In genomic region chr20:59214619-59215547, GRCh38 we compare ENCODE assay signal across 22 cellular contexts. TPM values are rescaled to one million over a fixed set of nuclear protein-coding genes. Genes with fewer than 3 reads are reported as not detected.
"Had no signal": no experiment of that assay in that cellular context is flagged by ENCODE, and none has a peak within 500 bp of the region (broad histone marks: within the 10 kb centered on the region; RNA-seq: fewer than 3 reads in every experiment).

No MANE protein-coding gene starts in this region.

- ATAC-seq: activated CD4-positive, CD25-positive, alpha-beta regulatory T cell treated with anti-CD3 and anti-CD28 coated beads, Interleukin-2, amount 50 U/mL, for 24 hours; activated naive CD4-positive, alpha-beta T cell treated with anti-CD3 and anti-CD28 coated beads, Interleukin-2, amount 50 U/mL, for 72 hours; gastrocnemius medialis; stimulated activated naive B cell treated with anti-CD40 and anti-IgM and Interleukin-4, amounts not matched to agents 10 μg/mL and 1 μg/mL and 100 μg/mL, for 72 hours had no signal

- H3K27ac Mint-ChIP-seq: activated naive CD4-positive, alpha-beta T cell treated with anti-CD3 and anti-CD28 coated beads, Interleukin-2, amount 50 U/mL, for 72 hours; memory B cell; stimulated activated naive B cell treated with anti-CD40 and anti-IgM and Interleukin-4, amounts not matched to agents 10 μg/mL and 1 μg/mL and 100 μg/mL, for 72 hours; T-helper 1 cell treated with Interleukin-12 subunit alpha and Interleukin-12 subunit beta and Interleukin-4 antibody, amounts not matched to agents 30 μg/mL and 1 μg/mL, for 36 hours had no signal

- DNase-seq: activated T-cell treated with anti-CD3 and anti-CD28 coated beads, Interleukin-2, amount 50 U/mL, for 1 hour; central memory CD4-positive, alpha-beta T cell; dermis blood vessel endothelial cell; effector memory CD4-positive, alpha-beta T cell; esophagus squamous epithelium; gastrocnemius medialis; hippocampal formation; occipital lobe; sigmoid colon; stimulated activated CD4-positive, alpha-beta T cell treated with anti-CD3 and anti-CD28 coated beads, Interleukin-15, amount 100 ng/mL, for 24 hours; stimulated activated naive B cell treated with anti-CD40 and anti-IgM and Interleukin-4, amounts not matched to agents 10 μg/mL and 1 μg/mL and 100 μg/mL, for 72 hours; testis had no signal

- H3K4me1 ChIP-seq: adrenal gland, ascending aorta, esophagus squamous epithelium, gastrocnemius medialis, sigmoid colon, testis had no signal

- H3K36me3 Mint-ChIP-seq: activated naive CD4-positive, alpha-beta T cell treated with anti-CD3 and anti-CD28 coated beads, Interleukin-2, amount 50 U/mL, for 72 hours had no signal

- H3K36me3 ChIP-seq: adrenal gland, ascending aorta, esophagus squamous epithelium, gastrocnemius medialis, sigmoid colon had no signal

- H3K9me3 ChIP-seq: adrenal gland, ascending aorta, esophagus squamous epithelium, gastrocnemius medialis, sigmoid colon, testis had no signal

- H3K4me1 Mint-ChIP-seq: memory B cell; stimulated activated naive B cell treated with anti-CD40 and anti-IgM and Interleukin-4, amounts not matched to agents 10 μg/mL and 1 μg/mL and 100 μg/mL, for 72 hours had no signal

- H3K27me3 Mint-ChIP-seq: memory B cell; stimulated activated naive B cell treated with anti-CD40 and anti-IgM and Interleukin-4, amounts not matched to agents 10 μg/mL and 1 μg/mL and 100 μg/mL, for 72 hours had no signal

- H3K27ac ChIP-seq: ascending aorta, esophagus squamous epithelium, gastrocnemius medialis, sigmoid colon, testis had no signal

- H3K27me3 ChIP-seq: adrenal gland, ascending aorta, esophagus squamous epithelium, sigmoid colon, testis had no signal

- H3K4me3 ChIP-seq: adrenal gland, ascending aorta, esophagus squamous epithelium, gastrocnemius medialis, sigmoid colon, smooth muscle cell, testis had no signal

- H3K9me3 Mint-ChIP-seq: activated naive CD4-positive, alpha-beta T cell treated with anti-CD3 and anti-CD28 coated beads, Interleukin-2, amount 50 U/mL, for 72 hours; memory B cell; neural crest cell; stimulated activated naive B cell treated with anti-CD40 and anti-IgM and Interleukin-4, amounts not matched to agents 10 μg/mL and 1 μg/mL and 100 μg/mL, for 72 hours; T-helper 1 cell treated with Interleukin-12 subunit alpha and Interleukin-12 subunit beta and Interleukin-4 antibody, amounts not matched to agents 30 μg/mL and 1 μg/mL, for 36 hours had no signal

- H3K4me3 Mint-ChIP-seq: memory B cell; neural crest cell; stimulated activated naive B cell treated with anti-CD40 and anti-IgM and Interleukin-4, amounts not matched to agents 10 μg/mL and 1 μg/mL and 100 μg/mL, for 72 hours; T-helper 1 cell treated with Interleukin-12 subunit alpha and Interleukin-12 subunit beta and Interleukin-4 antibody, amounts not matched to agents 30 μg/mL and 1 μg/mL, for 36 hours had no signal

RNA-seq across cellular contexts. Expression of gene ZNF831, which starts 51.3 kb away (rescaled TPM):
- total RNA-seq: myocyte, neural crest cell, renal cortical epithelial cell, smooth muscle cell had no signal
- polyA plus RNA-seq: smooth muscle cell had no signal
